In genomic region chr3:196322-197153, GRCh38 we compare ENCODE assay signal across 9 cellular contexts. TPM values are rescaled to one million over a fixed set of nuclear protein-coding genes. Genes with fewer than 3 reads are reported as not detected.
A peak's percentile ranks its signal among the peaks of the same experiment; 100 is the strongest.
DNase-seq lines count a peak whose midpoint lies in the region; TF ChIP-seq lines count a peak whose summit lies in the region.
"Had no signal": no experiment of that assay in that cellular context is flagged by ENCODE, and none has a peak within 500 bp of the region (broad histone marks: within the 10 kb centered on the region; RNA-seq: fewer than 3 reads in every experiment).

TSS of gene CHL1 (plus strand) at chr3:196763. CDS start at chr3:319777, 123,014 bp downstream.

- no peaks in the 10 kb centered on the region for H3K9me3 ChIP-seq in esophagus muscularis mucosa

- no peak for TF ChIP-seq EP300 in esophagus muscularis mucosa (IDR thresholded peaks at IDR 0.05)

- H3K27ac Mint-ChIP-seq in osteocyte (ENCODE audit: unreplicated experiment): no peak within 1 kb of the TSS

- no peak for TF ChIP-seq POLR2A in esophagus muscularis mucosa (IDR thresholded peaks at IDR 0.05; ENCODE audit: low read depth)

- in situ Hi-C loops in ACHN (cut with HindIII; ENCODE audit: low pct_ligation_motif_present, low pct_unique_long_range_greater_than_20kb, low sequenced_read_pairs): no loop called here

- no peaks in the 10 kb centered on the region for H3K36me3 Mint-ChIP-seq in osteocyte (ENCODE audit: unreplicated experiment)

- WGBS in esophagus muscularis mucosa: 3% methylated on average over 51 of the region's 64 CpGs

- peak within 1 kb of the TSS; percentile 66 for H3K4me3 Mint-ChIP-seq in osteocyte (ENCODE audit: unreplicated experiment)

- peak within 1 kb of the TSS; percentile 45 to 74 (median 66) for H3K27ac ChIP-seq in esophagus muscularis mucosa (replicated peaks in 1 of 4)
- H3K27ac ChIP-seq: epithelial cell of prostate had no signal

- H3K4me3 ChIP-seq in GM12875 (ENCODE audit: low read depth, low read length) (peak within 1 kb of the TSS; percentile 33), esophagus muscularis mucosa (peak within 1 kb of the TSS; percentile 53 to 65 (median 59))

- H3K4me1 Mint-ChIP-seq in osteocyte (ENCODE audit: unreplicated experiment): peaks cover 9% of the 10 kb centered on the region

- DNase-seq in NCI-H146 (lab: John Stamatoyannopoulos, UW): peak; percentile 79
- DNase-seq in esophagus muscularis mucosa (ENCODE audit: extremely low spot score): no peak
- DNase-seq in osteocyte (ENCODE audit: extremely low spot score, unreplicated experiment): no peak
- no peak for DNase-seq in LoVo (ENCODE audit: low spot score)
- no peak for DNase-seq in OCI-M2 (lab: John Stamatoyannopoulos, UW; ENCODE audit: unreplicated experiment)
- no peak for DNase-seq in ACHN
- no peak for DNase-seq in stimulated activated naive CD4-positive, alpha-beta T cell treated with Interleukin-2 at 50 U/mL for 16 hours (lab: John Stamatoyannopoulos, UW)

- peaks cover 13 to 21% (median 21%) of the 10 kb centered on the region in 4 donors for H3K4me1 ChIP-seq in esophagus muscularis mucosa

- peaks cover 32% of the 10 kb centered on the region for H3K27me3 Mint-ChIP-seq in osteocyte (ENCODE audit: unreplicated experiment)

- no peaks in the 10 kb centered on the region for H3K9me3 Mint-ChIP-seq in osteocyte (ENCODE audit: unreplicated experiment)

- no peaks in the 10 kb centered on the region for H3K36me3 ChIP-seq in esophagus muscularis mucosa

- H3K27me3 ChIP-seq in esophagus muscularis mucosa: peaks cover 0 to 51% (median 21%) of the 10 kb centered on the region in 4 donors

- intact Hi-C loops in esophagus muscularis mucosa (cut with DNase I): no loop called here

- no peak for TF ChIP-seq CTCF in GM12875 (IDR thresholded peaks at IDR 0.05; ENCODE audit: borderline replicate concordance, insufficient read depth, low read depth, low read length)
- TF ChIP-seq CTCF in esophagus muscularis mucosa (IDR thresholded peaks at IDR 0.05): no peak
- no peak for TF ChIP-seq CTCF in osteocyte (IDR thresholded peaks at IDR 0.05)

RNA-seq across cellular contexts. Expression of gene CHL1, which starts in this region (rescaled TPM):
- total RNA-seq in esophagus muscularis mucosa: 10 to 100 TPM; 33.0 to 49.1 (median 42.5) TPM
- not detected in 2 replicates for total RNA-seq in osteocyte

Comparison
In these comparisons a context has a peak if more than half of its experiments do, and no peak if none do; other contexts are left out.
1. RNA of gene CHL1 (total RNA-seq): 33.0 to 49.1 TPM in esophagus muscularis mucosa; not detected in osteocyte; every median in the first group is over 10 times any median in the second.